In the genomic region with DNA sequence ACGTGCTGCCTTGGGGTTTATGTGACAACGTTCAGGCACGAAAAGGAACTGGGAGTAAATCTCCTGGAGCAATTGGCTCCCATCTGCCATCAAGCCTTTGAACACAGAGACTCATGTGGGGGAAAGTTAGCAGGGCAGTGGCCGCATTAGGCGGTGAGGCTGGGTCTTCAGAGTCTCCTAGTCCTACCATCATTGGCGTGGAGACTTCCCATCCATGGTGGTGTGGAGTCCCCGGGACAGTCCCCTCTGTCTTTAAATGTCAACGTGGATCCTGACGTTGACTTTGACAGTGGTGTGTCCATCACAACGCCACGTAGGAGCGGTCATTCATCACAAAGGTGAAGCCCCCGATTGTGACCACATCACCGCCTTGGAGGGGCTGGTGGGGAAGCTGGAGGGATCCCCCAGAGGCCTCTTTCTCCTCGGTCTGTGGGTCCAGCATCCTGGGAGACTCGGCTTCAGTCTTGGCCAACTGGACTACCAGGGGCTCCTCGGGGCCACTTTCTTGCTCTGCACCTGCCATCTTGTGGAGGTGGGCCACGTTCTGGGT, we compare ENCODE assay signal across 26 cellular contexts. TPM values are rescaled to one million over a fixed set of nuclear protein-coding genes. Genes with fewer than 3 reads are reported as not detected.
"Had no signal": no experiment of that assay in that cellular context is flagged by ENCODE, and none has a peak within 500 bp of the region (broad histone marks: within the 10 kb centered on the region; RNA-seq: fewer than 3 reads in every experiment).

No MANE protein-coding gene starts in this region.

- H3K27me3 ChIP-seq: colonic mucosa, transverse colon had no signal

- H3K9me3 ChIP-seq: colonic mucosa, lower lobe of right lung, psoas muscle, thoracic aorta, transverse colon had no signal

- H3K27ac ChIP-seq: colonic mucosa, gastroesophageal sphincter, left ventricle myocardium inferior, lower lobe of right lung, psoas muscle, skin epidermis, stomach, thoracic aorta, transverse colon had no signal

- FAIRE-seq: endometrium, urothelium cell line had no signal

- H3K36me3 ChIP-seq: colonic mucosa, gastroesophageal sphincter, left ventricle myocardium inferior, lower lobe of right lung, stomach, thoracic aorta, transverse colon had no signal

- ATAC-seq: esophagus mucosa, gastroesophageal sphincter, lower lobe of right lung, natural killer cell, psoas muscle, sciatic nerve had no signal

- H3K4me3 ChIP-seq: colonic mucosa, gastroesophageal sphincter, left ventricle myocardium inferior, lower lobe of right lung, psoas muscle, skin epidermis, stomach, thoracic aorta, transverse colon had no signal

- H3K4me1 ChIP-seq: colonic mucosa, gastroesophageal sphincter, left ventricle myocardium inferior, lower lobe of right lung, psoas muscle, stomach, transverse colon had no signal

- DNase-seq: colonic mucosa; effector CD8-positive, alpha-beta T cell; glutamatergic neuron; islet precursor cell; left ventricle myocardium inferior; lower lobe of right lung; natural killer cell; nucleus accumbens; psoas muscle; retina; stimulated activated CD4-positive, alpha-beta T cell treated with anti-CD3 and anti-CD28 coated beads, Interleukin-12 subunit alpha, Interleukin-12 subunit beta, amount 100 ng/mL, for 4 hours; stimulated activated naive CD4-positive, alpha-beta T cell; stomach; transverse colon had no signal

RNA-seq across cellular contexts. Expression of gene CRLF2, which starts 21.8 kb away (rescaled TPM):
- total RNA-seq: cerebellum, esophagus mucosa, fibroblast of villous mesenchyme, left ventricle myocardium inferior, mesothelial cell of epicardium, myocyte, neural crest cell, stomach had no signal
- polyA plus RNA-seq: stomach had no signal
